33 cellular contexts compared by ENCODE assay signal in genomic region chr11:82059505-82059904, GRCh38.
"Had no signal": no experiment of that assay in that cellular context is flagged by ENCODE, and none has a peak within 500 bp of the region (broad histone marks: within the 10 kb centered on the region; RNA-seq: fewer than 3 reads in every experiment).

No MANE protein-coding gene starts in this region.

- H3K27me3 ChIP-seq: adrenal gland, ascending aorta, body of pancreas, brain microvascular endothelial cell, breast epithelium, cardiac muscle cell had no signal

- H3K4me3 ChIP-seq: adrenal gland, ascending aorta, body of pancreas, breast epithelium, cardiac muscle cell had no signal

- H3K9me3 ChIP-seq: adrenal gland, ascending aorta, body of pancreas, breast epithelium had no signal

- H3K36me3 ChIP-seq: adrenal gland, ascending aorta, brain microvascular endothelial cell, breast epithelium, cardiac muscle cell had no signal

- H3K4me1 ChIP-seq: adrenal gland, ascending aorta, body of pancreas, breast epithelium had no signal

- H3K27ac ChIP-seq: adrenal gland, ascending aorta, body of pancreas, brain microvascular endothelial cell, breast epithelium, cardiac muscle cell had no signal

- ATAC-seq: activated naive CD4-positive, alpha-beta T cell treated with anti-CD3 and anti-CD28 coated beads, Interleukin-2, amount 50 U/mL, for 72 hours; activated naive CD8-positive, alpha-beta T cell treated with anti-CD3 and anti-CD28 coated beads, Interleukin-2, amount 50 U/mL, for 24 hours; activated T-cell treated with anti-CD3 and anti-CD28 coated beads, Interleukin-2, amount 50 U/mL, for 4 hours; activated T-cell treated with anti-CD3 and anti-CD28 coated beads, Interleukin-2, amount 50 U/mL, for 72 hours; activated T-helper 17 cell treated with anti-CD3 and anti-CD28 coated beads, Interleukin-2, amount 50 U/mL, for 72 hours; body of pancreas had no signal

- FAIRE-seq: astrocyte, bronchial epithelial cell had no signal

- DNase-seq: activated effector memory CD4-positive, alpha-beta T cell treated with anti-CD3 and anti-CD28 coated beads, Interleukin-2, amount 50 U/mL, for 16 hours; activated effector memory CD4-positive, alpha-beta T cell treated with Interleukin-2 at 50 U/mL for 16 hours; activated gamma-delta T cell; activated gamma-delta T cell treated with Interleukin-2 at 50 U/mL for 16 hours; activated naive CD4-positive, alpha-beta T cell; activated naive CD4-positive, alpha-beta T cell treated with anti-CD3 and anti-CD28 coated beads for 36 hours; activated naive CD4-positive, alpha-beta T cell treated with anti-CD3 and anti-CD28 coated beads, Interleukin-2, amount 10 ng/mL, durations not matched to agents 7 days and 5 days; activated naive CD4-positive, alpha-beta T cell treated with anti-CD3 and anti-CD28 coated beads, Interleukin-2, amount 50 U/mL, for 16 hours; activated naive CD4-positive, alpha-beta T cell treated with Interleukin-2 at 50 U/mL for 16 hours; activated naive CD8-positive, alpha-beta T cell treated with anti-CD3 and anti-CD28 coated beads for 36 hours; activated naive CD8-positive, alpha-beta T cell treated with anti-CD3 and anti-CD28 coated beads, Interleukin-2, amount 10 ng/mL, durations not matched to agents 7 days and 5 days; activated naive CD8-positive, alpha-beta T cell treated with anti-CD3 and anti-CD28 coated beads, Interleukin-2, amount 50 U/mL, for 24 hours; activated T-cell treated with anti-CD3 and anti-CD28 coated beads, Interleukin-2, amount 50 U/mL, for 24 hours; activated T-cell treated with anti-CD3 and anti-CD28 coated beads, Interleukin-2, amount 50 U/mL, for 4 hours; activated T-cell treated with anti-CD3 and anti-CD28 coated beads, Interleukin-2, amount 50 U/mL, for 48 hours; activated T-cell treated with anti-CD3 and anti-CD28 coated beads, Interleukin-2, amount 50 U/mL, for 72 hours; adrenal gland; amniotic stem cell; amygdala; anterior cingulate cortex; aorta; body of pancreas; brain microvascular endothelial cell; caudate nucleus; central memory CD4-positive, alpha-beta T cell; cerebellar nuclear complex had no signal
